In genomic region chr19:47909350-47909749, GRCh38 we compare ENCODE assay signal across 12 cellular contexts. TPM values are rescaled to one million over a fixed set of nuclear protein-coding genes. Genes with fewer than 3 reads are reported as not detected.
DNase-seq lines count a peak whose midpoint lies in the region; ATAC-seq and TF ChIP-seq lines count a peak whose summit lies in the region.
"Not testable (repeated sequence)": the region's sequence is repeated elsewhere in the genome, so short reads cannot be mapped to it uniquely, and the experiment has no call there.
"Had no signal": no experiment of that assay in that cellular context is flagged by ENCODE, and none has a peak within 500 bp of the region (broad histone marks: within the 10 kb centered on the region; RNA-seq: fewer than 3 reads in every experiment).

No MANE protein-coding gene starts in this region.

- H3K27me3 ChIP-seq in CD8-positive, alpha-beta T cell (ENCODE audit: insufficient read depth, low read length); neural cell (ENCODE audit: insufficient read depth, low read depth, low read length): not testable (repeated sequence)

- DNase-seq in CD8-positive, alpha-beta T cell, result peak; percentile 46 to 75 (median 55)
- DNase-seq in T-helper 1 cell (peak in 4 of 5 donors; percentile 24 to 54 (median 42)), left cardiac atrium (peak; percentile 55)
- peak; percentile 6 to 49 for DNase-seq in activated CD8-positive, alpha-beta memory T cell treated with anti-CD3 and anti-CD28 coated beads for 4 hours (ENCODE audit: low read depth in 2 of 2)
- peak; percentile 81 for DNase-seq in activated naive CD8-positive, alpha-beta T cell treated with anti-CD3 and anti-CD28 coated beads for 36 hours
- peak; percentile 72 to 80 for DNase-seq in stimulated activated CD4-positive, alpha-beta T cell treated with anti-CD3 and anti-CD28 coated beads, Interleukin-2, amount 100 ng/mL, for 24 hours
- DNase-seq in stimulated activated naive B cell treated with anti-CD40 and anti-IgM and Interleukin-4, amounts not matched to agents 10 μg/mL and 1 μg/mL and 100 μg/mL, for 72 hours, result peak; percentile 71

- H3K9me3 Mint-ChIP-seq in CD8-positive, alpha-beta T cell; activated naive CD8-positive, alpha-beta T cell treated with anti-CD3 and anti-CD28 coated beads for 36 hours; stimulated activated naive B cell treated with anti-CD40 and anti-IgM and Interleukin-4, amounts not matched to agents 10 μg/mL and 1 μg/mL and 100 μg/mL, for 72 hours: not testable (repeated sequence)

- not testable (repeated sequence) for TF ChIP-seq EP300 in neural cell (conservative IDR thresholded peaks at IDR 0.05; ENCODE audit: poor library complexity, severe bottlenecking)

- not testable (repeated sequence) for H3K36me3 ChIP-seq in CD8-positive, alpha-beta T cell (ENCODE audit: insufficient read depth, low read length); neural cell (ENCODE audit: insufficient read depth, low read length)

- H3K4me1 ChIP-seq in CD8-positive, alpha-beta T cell (ENCODE audit: insufficient read depth, low read length), result not testable (repeated sequence)

- H3K27ac Mint-ChIP-seq in CD8-positive, alpha-beta T cell; activated naive CD8-positive, alpha-beta T cell treated with anti-CD3 and anti-CD28 coated beads for 36 hours; stimulated activated naive B cell treated with anti-CD40 and anti-IgM and Interleukin-4, amounts not matched to agents 10 μg/mL and 1 μg/mL and 100 μg/mL, for 72 hours: not testable (repeated sequence)

- POLR2A ChIA-PET in CD8-positive, alpha-beta T cell (lab: Charles Lee), result not testable (repeated sequence)

- H3K4me3 Mint-ChIP-seq in CD8-positive, alpha-beta T cell; activated naive CD8-positive, alpha-beta T cell treated with anti-CD3 and anti-CD28 coated beads for 36 hours; stimulated activated naive B cell treated with anti-CD40 and anti-IgM and Interleukin-4, amounts not matched to agents 10 μg/mL and 1 μg/mL and 100 μg/mL, for 72 hours: not testable (repeated sequence)

- H3K9me3 ChIP-seq in CD8-positive, alpha-beta T cell (ENCODE audit: low read length); neural cell (ENCODE audit: low read length): not testable (repeated sequence)

- H3K9me2 ChIP-seq in neural cell (ENCODE audit: insufficient read depth, low read length), result not testable (repeated sequence)

- H3K27ac ChIP-seq in CD8-positive, alpha-beta T cell (ENCODE audit: low read depth, low read length); neural cell (ENCODE audit: low read length): not testable (repeated sequence)

- H3K4me2 ChIP-seq in neural cell (ENCODE audit: low read length), result not testable (repeated sequence)

- not testable (repeated sequence) for H3K4me3 ChIP-seq in CD8-positive, alpha-beta T cell (ENCODE audit: low read depth, low read length); neural cell (ENCODE audit: low read length)

- CTCF ChIA-PET in CD8-positive, alpha-beta T cell (lab: Charles Lee), result not testable (repeated sequence)

- not testable (repeated sequence) for H3K79me2 ChIP-seq in neural cell (replicated peaks; ENCODE audit: insufficient read depth, low read length)

- not testable (repeated sequence) for H3K9ac ChIP-seq in neural cell (ENCODE audit: low read length)

- TF ChIP-seq RAD21 in neural cell (conservative IDR thresholded peaks at IDR 0.05), result not testable (repeated sequence)

- H3K27me3 Mint-ChIP-seq in CD8-positive, alpha-beta T cell (ENCODE audit: low read depth); activated naive CD8-positive, alpha-beta T cell treated with anti-CD3 and anti-CD28 coated beads for 36 hours; stimulated activated naive B cell treated with anti-CD40 and anti-IgM and Interleukin-4, amounts not matched to agents 10 μg/mL and 1 μg/mL and 100 μg/mL, for 72 hours: not testable (repeated sequence)

- peak; percentile 56 for TF ChIP-seq CTCF in CD8-positive, alpha-beta T cell (IDR thresholded peaks at IDR 0.05)
- TF ChIP-seq CTCF in neural cell (IDR thresholded peaks at IDR 0.05; ENCODE audit: poor library complexity, severe bottlenecking), result peak; percentile 30

- H3K36me3 Mint-ChIP-seq in CD8-positive, alpha-beta T cell; activated naive CD8-positive, alpha-beta T cell treated with anti-CD3 and anti-CD28 coated beads for 36 hours; stimulated activated naive B cell treated with anti-CD40 and anti-IgM and Interleukin-4, amounts not matched to agents 10 μg/mL and 1 μg/mL and 100 μg/mL, for 72 hours: not testable (repeated sequence)

- not testable (repeated sequence) for ATAC-seq in CD8-positive, alpha-beta T cell; left cardiac atrium; stimulated activated naive B cell treated with anti-CD40 and anti-IgM and Interleukin-4, amounts not matched to agents 10 μg/mL and 1 μg/mL and 100 μg/mL, for 72 hours (replicated peaks)

- not testable (repeated sequence) for H4K20me1 ChIP-seq in neural cell (ENCODE audit: insufficient read depth)

- not testable (repeated sequence) for H3K4me1 Mint-ChIP-seq in CD8-positive, alpha-beta T cell (ENCODE audit: low read depth); activated naive CD8-positive, alpha-beta T cell treated with anti-CD3 and anti-CD28 coated beads for 36 hours; stimulated activated naive B cell treated with anti-CD40 and anti-IgM and Interleukin-4, amounts not matched to agents 10 μg/mL and 1 μg/mL and 100 μg/mL, for 72 hours

- not testable (repeated sequence) for H3F3A ChIP-seq in neural cell (ENCODE audit: insufficient read depth, low read length, poor library complexity, severe bottlenecking)

- not testable (repeated sequence) for H2AFZ ChIP-seq in neural cell (ENCODE audit: low read depth, low read length)

- intact Hi-C loops in CD8-positive, alpha-beta T cell (cut with DNase I, micrococcal nuclease); left cardiac atrium (cut with DNase I): not testable (repeated sequence)

RNA-seq across cellular contexts. Expression of gene SULT2A1, which starts 23.2 kb away (rescaled TPM):
- total RNA-seq in CD8-positive, alpha-beta T cell, result not detected
- total RNA-seq in activated naive CD8-positive, alpha-beta T cell treated with anti-CD3 and anti-CD28 coated beads for 36 hours, result not detected
- total RNA-seq in left cardiac atrium, result not detected
- polyA plus RNA-seq in neural cell, result not detected in 2 replicates
- not detected in 2 replicates for polyA minus RNA-seq in neural cell
- total RNA-seq: Daoy, GM23248, LHCN-M2 had no signal
- polyA plus RNA-seq: GM23248 had no signal

RNA-seq across cellular contexts. Expression of gene TPRX2, which starts 50.3 kb away (rescaled TPM):
- total RNA-seq in CD8-positive, alpha-beta T cell, result not detected
- not detected for total RNA-seq in activated naive CD8-positive, alpha-beta T cell treated with anti-CD3 and anti-CD28 coated beads for 36 hours
- total RNA-seq in left cardiac atrium, result not detected
- polyA plus RNA-seq in neural cell, result not detected in 2 replicates
- not detected in 2 replicates for polyA minus RNA-seq in neural cell
- total RNA-seq: Daoy, GM23248, LHCN-M2 had no signal
- polyA plus RNA-seq: GM23248, thymus had no signal

Comparison
In these comparisons a context has a peak if more than half of its experiments do, and no peak if none do; other contexts are left out.
1. DNase-seq: peak in every context shown above with its lines; median percentile 81 in activated naive CD8-positive, alpha-beta T cell treated with anti-CD3 and anti-CD28 coated beads for 36 hours; 76 in stimulated activated CD4-positive, alpha-beta T cell treated with anti-CD3 and anti-CD28 coated beads, Interleukin-2, amount 100 ng/mL, for 24 hours; 71 in stimulated activated naive B cell treated with anti-CD40 and anti-IgM and Interleukin-4, amounts not matched to agents 10 μg/mL and 1 μg/mL and 100 μg/mL, for 72 hours; 55 in CD8-positive, alpha-beta T cell; 55 in left cardiac atrium; 42 in T-helper 1 cell; 28 in activated CD8-positive, alpha-beta memory T cell treated with anti-CD3 and anti-CD28 coated beads for 4 hours.